In genomic region chr19:47239610-47240296, GRCh38 we compare ENCODE assay signal across 9 cellular contexts. TPM values are rescaled to one million over a fixed set of nuclear protein-coding genes. Genes with fewer than 3 reads are reported as not detected.
DNase-seq lines count a peak whose midpoint lies in the region; ATAC-seq and TF ChIP-seq lines count a peak whose summit lies in the region.
"Had no signal": no experiment of that assay in that cellular context is flagged by ENCODE, and none has a peak within 500 bp of the region (broad histone marks: within the 10 kb centered on the region; RNA-seq: fewer than 3 reads in every experiment).

No MANE protein-coding gene starts in this region.

- intact Hi-C loops in gastrocnemius medialis (cut with DNase I; ENCODE audit: low total_unique reads), result loop anchor here (5.0 kb wide), 1 partner anchor 107 kb away; the partner anchor contains the start of gene SAE1

- H3K27ac ChIP-seq in RWPE2 (ENCODE audit: poor library complexity, severe bottlenecking), result no peak overlapping the region
- no peak overlapping the region for H3K27ac ChIP-seq in gastrocnemius medialis

- TF ChIP-seq POLR2A in gastrocnemius medialis (IDR thresholded peaks at IDR 0.05), result no peak

- DNase-seq in activated CD4-positive, alpha-beta T cell treated with anti-CD3 and anti-CD28 coated beads for 1 hour, result peak; percentile 38
- no peak for DNase-seq in activated CD4-positive, alpha-beta T cell treated with anti-CD3 and anti-CD28 coated beads, Interleukin-2, amount 50 U/mL, for 4 hours
- DNase-seq in RWPE2 (ENCODE audit: low spot score) (no peak), astrocyte of the spinal cord (ENCODE audit: low read depth, low spot score) (peak; percentile 46), iPS-NIHi11 (ENCODE audit: low spot score) (peak; percentile 78), gastrocnemius medialis (no peak)
- DNase-seq in stimulated activated CD8-positive, alpha-beta memory T cell treated with anti-CD3 and anti-CD28 coated beads, Interleukin-12 subunit alpha, Interleukin-12 subunit beta, amount 100 ng/mL, for 4 hours (ENCODE audit: low read depth), result peak; percentile 50
- DNase-seq: DND-41 had no signal

- peak; percentile 44 for ATAC-seq in RWPE2 (ENCODE audit: low read depth)
- no peak for ATAC-seq in HG03565 (IDR thresholded peaks at IDR 0.05; ENCODE audit: unreplicated experiment)
- ATAC-seq in gastrocnemius medialis, result no peak

- H3K36me3 ChIP-seq in RWPE2 (ENCODE audit: low read depth), result no peaks in the 10 kb centered on the region
- H3K36me3 ChIP-seq in gastrocnemius medialis, result no peaks in the 10 kb centered on the region

- H3K9me3 ChIP-seq in RWPE2 (ENCODE audit: severe bottlenecking) (no peaks in the 10 kb centered on the region), gastrocnemius medialis (no peaks in the 10 kb centered on the region)

- H3K4me3 ChIP-seq in RWPE2 (ENCODE audit: severe bottlenecking), result peak overlapping the region; percentile 19
- H3K4me3 ChIP-seq in astrocyte of the spinal cord (ENCODE audit: low read depth, low read length), result peak overlapping the region; percentile 28
- H3K4me3 ChIP-seq in gastrocnemius medialis, result peak overlapping the region in 2 of 4 donors; percentile 17 to 41

- H3K4me1 ChIP-seq in RWPE2 (ENCODE audit: insufficient read depth, poor library complexity, severe bottlenecking) (peaks cover 6% of the 10 kb centered on the region), gastrocnemius medialis (peaks cover 8 to 27% of the 10 kb centered on the region in 2 donors)

- in situ Hi-C loops in astrocyte of the spinal cord (cut with HindIII; ENCODE audit: low sequenced_read_pairs) (no loop called here), gastrocnemius medialis (cut with MboI; ENCODE audit: low sequenced_read_pairs in 4 of 4) (loop anchor here in 3 of 4 donors (10.0 kb wide), 2 partner anchors 95 to 105 kb away; partner anchors contain the start of gene SAE1 (in 1 of the 3))

- TF ChIP-seq CTCF in RWPE2 (IDR thresholded peaks at IDR 0.05; ENCODE audit: poor library complexity, severe bottlenecking) (no peak), astrocyte of the spinal cord (IDR thresholded peaks at IDR 0.05; ENCODE audit: low read depth, low read length) (no peak), gastrocnemius medialis (IDR thresholded peaks at IDR 0.05 in 4 of 5, conservative IDR thresholded peaks at IDR 0.05 in 1 of 5) (no peak)

- no peaks in the 10 kb centered on the region for H3K27me3 ChIP-seq in RWPE2 (ENCODE audit: insufficient read depth, poor library complexity, severe bottlenecking)
- peaks cover 30 to 36% (median 34%) of the 10 kb centered on the region in 3 donors for H3K27me3 ChIP-seq in gastrocnemius medialis

RNA-seq across cellular contexts. Expression of gene BBC3, which starts 8.8 kb away (rescaled TPM):
- total RNA-seq in gastrocnemius medialis, result 1 to 10 TPM; 3.4 to 7.6 (median 4.2) TPM

RNA-seq across cellular contexts. Expression of gene CCDC9, which starts 16.6 kb away (rescaled TPM):
- total RNA-seq in gastrocnemius medialis, result 10 to 100 TPM; 13.1 to 22.7 (median 18.5) TPM

RNA-seq across cellular contexts. Expression of gene INAFM1, which starts 34.9 kb away (rescaled TPM):
- total RNA-seq in gastrocnemius medialis, result 1 to 10 TPM; 3.9 to 8.5 (median 7.2) TPM

Comparison
In these comparisons a context has a peak if more than half of its experiments do, and no peak if none do; other contexts are left out.
1. DNase-seq: peak in activated CD4-positive, alpha-beta T cell treated with anti-CD3 and anti-CD28 coated beads for 1 hour (single experiment), astrocyte of the spinal cord (single experiment), iPS-NIHi11 (single experiment) and stimulated activated CD8-positive, alpha-beta memory T cell treated with anti-CD3 and anti-CD28 coated beads, Interleukin-12 subunit alpha, Interleukin-12 subunit beta, amount 100 ng/mL, for 4 hours (single experiment); none in activated CD4-positive, alpha-beta T cell treated with anti-CD3 and anti-CD28 coated beads, Interleukin-2, amount 50 U/mL, for 4 hours (0 of 2), RWPE2 (single experiment) and gastrocnemius medialis (0 of 2).